In the genomic region with DNA sequence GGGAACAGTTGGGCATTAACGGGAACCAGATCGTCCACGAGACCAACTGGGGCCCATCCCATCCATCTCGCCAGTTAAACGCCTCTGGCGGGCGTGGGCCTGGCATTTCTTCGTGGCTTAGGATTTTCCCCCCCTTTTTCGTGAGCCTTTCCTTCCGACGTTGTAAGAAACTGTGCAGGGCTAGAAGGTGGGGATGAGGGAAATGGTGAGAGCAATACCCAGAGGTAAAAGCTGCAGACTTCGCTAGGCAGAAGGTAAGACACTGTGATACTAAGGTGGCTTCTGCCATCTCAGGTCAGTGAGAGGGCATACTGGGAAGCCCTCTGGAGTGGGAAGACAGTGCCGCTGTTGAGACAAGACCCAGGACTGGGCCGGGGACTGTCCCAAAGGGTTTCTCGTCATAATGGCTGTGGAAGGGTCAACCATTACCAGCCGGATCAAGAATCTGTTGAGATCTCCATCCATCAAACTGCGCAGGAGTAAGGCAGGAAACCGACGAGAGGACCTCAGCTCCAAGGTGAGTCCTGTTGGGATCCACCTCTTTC, we compare ENCODE assay signal across 8 cellular contexts. TPM values are rescaled to one million over a fixed set of nuclear protein-coding genes. Genes with fewer than 3 reads are reported as not detected.
A peak's percentile ranks its signal among the peaks of the same experiment; 100 is the strongest.
DNase-seq lines count a peak whose midpoint lies in the region; ATAC-seq and TF ChIP-seq lines count a peak whose summit lies in the region.

No MANE protein-coding gene starts in this region.

- H3K27ac ChIP-seq in ovary, result peak overlapping the region; percentile 70 to 80

- no peaks in the 10 kb centered on the region for H3K9me3 ChIP-seq in ovary

- peak; percentile 39 for ATAC-seq in SK-N-SH treated with all-trans-retinoic acid at 6 μM for 48 hours
- peak; percentile 12 for ATAC-seq in esophagus mucosa
- ATAC-seq in activated CD4-positive, CD25-positive, alpha-beta regulatory T cell treated with anti-CD3 and anti-CD28 coated beads, Interleukin-2, amount 50 U/mL, for 24 hours, result no peak

- intact Hi-C loops in ovary (cut with DNase I), result loop anchor here in 2 of 4 donors (5.0 to 10.0 kb wide), 2 partner anchors 37 to 140 kb away; no protein-coding TSS in a partner anchor

- H3K36me3 ChIP-seq in ovary, result no peaks in the 10 kb centered on the region

- no peak for TF ChIP-seq EP300 in ovary (IDR thresholded peaks at IDR 0.05)

- peak overlapping the region; percentile 64 for H3K4me3 ChIP-seq in ovary

- peak; percentile 31 for DNase-seq in NCI-H146 treated with DMSO at 0.1 percent for 48 hours (lab: John Stamatoyannopoulos, UW; ENCODE audit: unreplicated experiment)
- no peak for DNase-seq in NCI-H146 (lab: John Stamatoyannopoulos, UW)
- no peak for DNase-seq in ovary
- no peak for DNase-seq in activated gamma-delta T cell (lab: John Stamatoyannopoulos, UW)
- DNase-seq in NCI-H187 treated with DMSO at 0.1 percent for 48 hours (lab: John Stamatoyannopoulos, UW), result no peak

- peaks cover 26% of the 10 kb centered on the region for H3K4me1 ChIP-seq in ovary (ENCODE audit: insufficient read depth)

- H3K27me3 ChIP-seq in ovary, result no peaks in the 10 kb centered on the region

- WGBS in ovary, 3 donors, result 2 to 7% (median 2%) methylated on average over 19 of the region's 19 CpGs

- TF ChIP-seq POLR2A in ovary (IDR thresholded peaks at IDR 0.05), result no peak

- no peak for TF ChIP-seq CTCF in ovary (IDR thresholded peaks at IDR 0.05)

TF ChIP-seq in SK-N-SH treated with all-trans-retinoic acid at 6 μM for 48 hours, 23 proteins besides CTCF, POLR2A, EP300 and RAD21:
- TF ChIP-seq TOX (CRISPR knock-in tag; IDR thresholded peaks at IDR 0.05; ENCODE audit: borderline replicate concordance), result no peak
- no peak for TF ChIP-seq ZNF8 (CRISPR knock-in tag; IDR thresholded peaks at IDR 0.05)
- TF ChIP-seq ESRRG (CRISPR knock-in tag; IDR thresholded peaks at IDR 0.05), result no peak
- TF ChIP-seq, protein P1, sequence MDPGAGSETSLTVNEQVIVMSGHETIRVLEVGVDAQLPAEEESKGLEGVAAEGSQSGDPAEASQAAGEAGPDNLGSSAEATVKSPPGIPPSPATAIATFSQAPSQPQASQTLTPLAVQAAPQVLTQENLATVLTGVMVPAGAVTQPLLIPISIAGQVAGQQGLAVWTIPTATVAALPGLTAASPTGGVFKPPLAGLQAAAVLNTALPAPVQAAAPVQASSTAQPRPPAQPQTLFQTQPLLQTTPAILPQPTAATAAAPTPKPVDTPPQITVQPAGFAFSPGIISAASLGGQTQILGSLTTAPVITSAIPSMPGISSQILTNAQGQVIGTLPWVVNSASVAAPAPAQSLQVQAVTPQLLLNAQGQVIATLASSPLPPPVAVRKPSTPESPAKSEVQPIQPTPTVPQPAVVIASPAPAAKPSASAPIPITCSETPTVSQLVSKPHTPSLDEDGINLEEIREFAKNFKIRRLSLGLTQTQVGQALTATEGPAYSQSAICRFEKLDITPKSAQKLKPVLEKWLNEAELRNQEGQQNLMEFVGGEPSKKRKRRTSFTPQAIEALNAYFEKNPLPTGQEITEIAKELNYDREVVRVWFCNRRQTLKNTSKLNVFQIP (CRISPR knock-in tag; IDR thresholded peaks at IDR 0.05; ENCODE audit: borderline replicate concordance, low read depth), result no peak

RNA-seq across cellular contexts. Expression of a gene that starts 0.7 kb away (rescaled TPM):
- total RNA-seq in esophagus mucosa (26.1 TPM), ovary (10 to 100 TPM; 18.4 to 46.9 (median 38.9) TPM)
- polyA plus RNA-seq in ovary, result 10 to 100 TPM; 10.6 to 18.7 TPM

RNA-seq across cellular contexts. Expression of a gene that starts 52.9 kb away (rescaled TPM):
- total RNA-seq in esophagus mucosa (35.4 TPM), ovary (10 to 100 TPM; 13.8 to 21.4 (median 15.6) TPM)
- polyA plus RNA-seq in ovary, result 10 to 100 TPM in 1 of 2 donors, 1 to 10 TPM in 1; 3.0 to 11.4 TPM

Comparison
In these comparisons a context has a peak if more than half of its experiments do, and no peak if none do; other contexts are left out.
1. ATAC-seq: peak in SK-N-SH treated with all-trans-retinoic acid at 6 μM for 48 hours (single experiment) and esophagus mucosa (single experiment); none in activated CD4-positive, CD25-positive, alpha-beta regulatory T cell treated with anti-CD3 and anti-CD28 coated beads, Interleukin-2, amount 50 U/mL, for 24 hours (0 of 2).